Comparison of ENCODE assay signal across 24 cellular contexts in the genomic region with DNA sequence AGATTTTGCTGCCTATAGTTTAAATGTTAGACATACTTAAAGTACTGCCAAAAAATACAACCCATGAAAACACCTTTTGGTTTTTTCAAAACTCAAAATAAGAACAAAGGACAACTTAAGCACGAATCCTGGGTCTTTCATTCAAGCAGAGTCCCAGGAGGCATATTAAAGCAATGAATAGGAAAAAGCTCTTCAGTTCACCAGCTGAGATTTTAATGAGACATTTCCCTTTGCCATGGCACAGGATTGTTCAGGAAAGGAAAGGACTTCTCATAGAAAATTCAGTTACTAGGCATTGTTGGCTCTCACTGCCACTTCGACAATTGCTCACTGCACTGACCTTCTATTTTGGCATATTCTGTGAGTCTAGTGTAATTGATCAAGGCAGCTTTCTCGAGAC.
DNase-seq lines count a peak whose midpoint lies in the region; ATAC-seq, FAIRE-seq and TF ChIP-seq lines count a peak whose summit lies in the region.
"Had no signal": no experiment of that assay in that cellular context is flagged by ENCODE, and none has a peak within 500 bp of the region (broad histone marks: within the 10 kb centered on the region; RNA-seq: fewer than 3 reads in every experiment).

No MANE protein-coding gene starts in this region.

- intact Hi-C loops in kidney (cut with DNase I): no loop called here

- FAIRE-seq in kidney (lab: Jason Lieb, UNC): no peak
- FAIRE-seq: GM18507, islet of Langerhans had no signal

- TF ChIP-seq CTCF in kidney (IDR thresholded peaks at IDR 0.05; ENCODE audit: borderline replicate concordance, extremely low read depth, insufficient read depth): no peak

- H3K36me3 ChIP-seq in ES-I3 (ENCODE audit: insufficient read depth, low read length): no peaks in the 10 kb centered on the region
- no peaks in the 10 kb centered on the region for H3K36me3 ChIP-seq in iPS-18a (ENCODE audit: control insufficient read depth, low read depth, low read length)
- no peaks in the 10 kb centered on the region for H3K36me3 ChIP-seq in kidney (ENCODE audit: control insufficient read depth in 1 of 2, insufficient read depth in 2 of 2, low read length in 2 of 2)
- H3K36me3 ChIP-seq: Peyer's patch, uterus had no signal

- ATAC-seq in HG03469 (IDR thresholded peaks at IDR 0.05; ENCODE audit: unreplicated experiment): no peak
- ATAC-seq: naive thymus-derived CD4-positive, alpha-beta T cell; SK-N-SH treated with all-trans-retinoic acid at 6 μM for 48 hours had no signal

- H3K27me3 ChIP-seq in iPS-18a (ENCODE audit: control insufficient read depth, insufficient read depth, low read length): no peaks in the 10 kb centered on the region
- H3K27me3 ChIP-seq: esophagus muscularis mucosa, Peyer's patch, uterus had no signal

- H3K9ac ChIP-seq in ES-I3 (ENCODE audit: low read depth, low read length): peak overlapping the region; percentile 23; the same call in 1 of the 2 replicates
- peak overlapping the region; percentile 56 for H3K9ac ChIP-seq in iPS-18a (ENCODE audit: low read length)
- H3K9ac ChIP-seq in kidney (ENCODE audit: low read length in 2 of 2): no peak overlapping the region

- peak overlapping the region; percentile 67 for H3K27ac ChIP-seq in iPS-18a (ENCODE audit: low read length)
- H3K27ac ChIP-seq in kidney (ENCODE audit: low read depth in 2 of 2, low read length in 2 of 2): no peak overlapping the region
- H3K27ac ChIP-seq: esophagus muscularis mucosa, Peyer's patch, skin epidermis, uterus had no signal

- DNase-seq in NCI-H1436 treated with DMSO at 0.1 percent for 48 hours (lab: John Stamatoyannopoulos, UW) (peak; percentile 79), NCI-H748 treated with DMSO at 0.1 percent for 48 hours (lab: John Stamatoyannopoulos, UW) (peak; percentile 80), NOMO-1 (lab: John Stamatoyannopoulos, UW; ENCODE audit: unreplicated experiment in 2 of 2) (no peak), kidney (no peak)
- no peak for DNase-seq in activated CD8-positive, alpha-beta memory T cell treated with anti-CD3 and anti-CD28 coated beads for 24 hours
- DNase-seq: activated CD4-positive, CD25-positive, alpha-beta regulatory T cell treated with anti-CD3 and anti-CD28 coated beads, Interleukin-2, amount 50 U/mL, for 72 hours; activated effector memory CD4-positive, alpha-beta T cell treated with anti-CD3 and anti-CD28 coated beads, Interleukin-2, amount 50 U/mL, for 16 hours; Kasumi-1; naive thymus-derived CD4-positive, alpha-beta T cell; NCI-H146; Peyer's patch; posterior cingulate gyrus; stimulated activated CD4-positive, alpha-beta T cell treated with anti-CD3 and anti-CD28 coated beads, Interleukin-4, amount 100 ng/mL, for 1 hour; T1000; uterus had no signal

- H3K9me3 ChIP-seq in ES-I3 (ENCODE audit: control insufficient read depth, insufficient read depth, low read length) (no peaks in the 10 kb centered on the region), iPS-18a (ENCODE audit: control insufficient read depth, low read depth, low read length) (no peaks in the 10 kb centered on the region), kidney (ENCODE audit: control insufficient read depth in 1 of 2, low read length in 2 of 2) (no peaks in the 10 kb centered on the region)
- H3K9me3 ChIP-seq: esophagus muscularis mucosa, Peyer's patch, uterus had no signal

- peak overlapping the region; percentile 51 for H3K4me3 ChIP-seq in iPS-18a (ENCODE audit: low read length)
- H3K4me3 ChIP-seq in kidney (ENCODE audit: low read length in 2 of 2): no peak overlapping the region
- H3K4me3 ChIP-seq: esophagus muscularis mucosa, lung, Peyer's patch, skin epidermis, uterus had no signal

- H3K4me1 ChIP-seq in ES-I3 (ENCODE audit: insufficient read depth, low read length) (peaks cover 43% of the 10 kb centered on the region), iPS-18a (ENCODE audit: control insufficient read depth, low read depth, low read length) (peaks cover 74% of the 10 kb centered on the region), kidney (ENCODE audit: control insufficient read depth in 1 of 2, insufficient read depth in 1 of 2, low read depth in 1 of 2, low read length in 2 of 2) (no peaks in the 10 kb centered on the region)
- H3K4me1 ChIP-seq: esophagus muscularis mucosa, Peyer's patch, uterus had no signal

Comparison
In these comparisons a context has a peak if more than half of its experiments do, and no peak if none do; other contexts are left out.
1. H3K9ac ChIP-seq: peak in ES-I3 (single experiment) and iPS-18a (single experiment); none in kidney (0 of 2).
2. DNase-seq: peak in NCI-H1436 treated with DMSO at 0.1 percent for 48 hours (single experiment) and NCI-H748 treated with DMSO at 0.1 percent for 48 hours (single experiment); none in NOMO-1 (0 of 2), activated CD8-positive, alpha-beta memory T cell treated with anti-CD3 and anti-CD28 coated beads for 24 hours (single experiment) and kidney (single experiment).